ENCODE assay signal across 18 cellular contexts in the genomic region with DNA sequence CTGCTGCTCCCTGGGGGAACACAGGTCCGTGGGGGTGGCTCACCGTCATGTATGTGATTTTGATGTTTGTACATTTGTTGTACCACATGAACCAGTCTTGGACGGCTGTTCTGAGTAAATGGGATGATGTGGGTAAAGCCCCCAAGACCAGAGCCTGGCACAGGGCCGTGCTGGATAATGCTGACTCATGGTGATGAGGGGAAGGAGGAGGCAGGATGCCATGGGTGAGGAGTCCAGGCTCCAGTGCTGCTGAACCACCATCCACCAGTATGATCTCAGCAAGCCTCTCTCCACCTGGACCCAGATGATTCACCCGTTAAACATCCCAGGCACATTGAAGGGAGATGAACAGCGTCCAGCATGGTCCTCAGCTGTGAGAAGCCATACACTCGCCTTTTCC. TPM values are rescaled to one million over a fixed set of nuclear protein-coding genes. Genes with fewer than 3 reads are reported as not detected.
DNase-seq lines count a peak whose midpoint lies in the region; ATAC-seq, FAIRE-seq and TF ChIP-seq lines count a peak whose summit lies in the region.
"Had no signal": no experiment of that assay in that cellular context is flagged by ENCODE, and none has a peak within 500 bp of the region (broad histone marks: within the 10 kb centered on the region; RNA-seq: fewer than 3 reads in every experiment).

No MANE protein-coding gene starts in this region.

- no peak overlapping the region for H3K9ac ChIP-seq in keratinocyte (ENCODE audit: control insufficient read depth, extremely low read depth, insufficient read depth, low read length)

- H3K27ac ChIP-seq in keratinocyte (ENCODE audit: control insufficient read depth, insufficient read depth, low read length) = no peak overlapping the region
- H3K27ac ChIP-seq: gastrocnemius medialis had no signal

- ATAC-seq in HG03469 (IDR thresholded peaks at IDR 0.05; ENCODE audit: unreplicated experiment) = no peak
- ATAC-seq: gastrocnemius medialis; stimulated activated naive CD8-positive, alpha-beta T cell treated with anti-CD3 and anti-CD28 coated beads, Interleukin-15, Interleukin-2, amounts not matched to agents 100 U/mL and 50 U/mL, for 24 hours had no signal

- H3K4me1 ChIP-seq in keratinocyte (ENCODE audit: control insufficient read depth, extremely low read depth, insufficient read depth, low read length) = peaks cover 18% of the 10 kb centered on the region
- H3K4me1 ChIP-seq: gastrocnemius medialis had no signal

- H3K9me1 ChIP-seq in keratinocyte (ENCODE audit: control insufficient read depth, extremely low read depth, insufficient read depth, low read length) = no peaks in the 10 kb centered on the region

- no peaks in the 10 kb centered on the region for H3K36me3 ChIP-seq in keratinocyte (ENCODE audit: control insufficient read depth in 2 of 2, extremely low read depth in 1 of 2, insufficient read depth in 2 of 2, low read length in 2 of 2)
- H3K36me3 ChIP-seq: gastrocnemius medialis had no signal

- H4K20me1 ChIP-seq in keratinocyte (ENCODE audit: control insufficient read depth, extremely low read depth, insufficient read depth, low read length) = no peaks in the 10 kb centered on the region

- TF ChIP-seq CTCF in astrocyte of the spinal cord (IDR thresholded peaks at IDR 0.05; ENCODE audit: low read depth, low read length) (no peak), keratinocyte (optimal IDR thresholded peaks at IDR 0.05 in 1 of 3, IDR thresholded peaks at IDR 0.05 in 1 of 3, conservative IDR thresholded peaks at IDR 0.05 in 1 of 3; ENCODE audit: extremely low read depth in 1 of 3, insufficient read depth in 2 of 3, low read length in 3 of 3) (no peak)

- H3K27me3 ChIP-seq in keratinocyte (ENCODE audit: control insufficient read depth, extremely low read depth, insufficient read depth, low read length) = peaks cover 4% of the 10 kb centered on the region
- H3K27me3 ChIP-seq: gastrocnemius medialis had no signal

- H3K4me3 ChIP-seq in astrocyte of the spinal cord (ENCODE audit: low read depth, low read length) = no peak overlapping the region
- no peak overlapping the region for H3K4me3 ChIP-seq in keratinocyte (ENCODE audit: control insufficient read depth in 2 of 3, extremely low read depth in 1 of 3, insufficient read depth in 2 of 3, low read depth in 1 of 3, low read length in 3 of 3)
- H3K4me3 ChIP-seq: gastrocnemius medialis had no signal

- dilution Hi-C loops in keratinocyte (cut with MboI; ENCODE audit: extremely low pct_ligation_motif_present, low sequenced_read_pairs) = no loop called here

- no peak overlapping the region for H3K4me2 ChIP-seq in keratinocyte (ENCODE audit: control insufficient read depth, extremely low read depth, insufficient read depth, low read depth, low read length)

- no peaks in the 10 kb centered on the region for H3K79me2 ChIP-seq in keratinocyte (ENCODE audit: control insufficient read depth, insufficient read depth, low read length)

- DNase-seq in AG20443 (ENCODE audit: low spot score) (peak; percentile 57), HS-5 (ENCODE audit: low read depth) (peak; percentile 85), astrocyte of the spinal cord (ENCODE audit: low read depth, low spot score) (peak; percentile 73), keratinocyte (ENCODE audit: low read depth, low spot score) (peak; percentile 57), NCI-H524 treated with DMSO at 0.1 percent for 48 hours (lab: John Stamatoyannopoulos, UW) (no peak), DMS153 (lab: John Stamatoyannopoulos, UW) (no peak)
- DNase-seq in stimulated activated naive CD4-positive, alpha-beta T cell (lab: John Stamatoyannopoulos, UW) = no peak
- DNase-seq: activated CD4-positive, CD25-positive, alpha-beta regulatory T cell; activated naive CD8-positive, alpha-beta T cell treated with anti-CD3 and anti-CD28 coated beads, Interleukin-2, amount 10 ng/mL, durations not matched to agents 7 days and 5 days; gastrocnemius medialis; GF-D8; KG1; NCI-H1694 treated with DMSO at 0.1 percent for 48 hours; stimulated activated CD4-positive, alpha-beta T cell treated with anti-CD3 and anti-CD28 coated beads, Interleukin-4, amount 100 ng/mL, for 24 hours; stimulated activated naive CD8-positive, alpha-beta T cell treated with anti-CD3 and anti-CD28 coated beads, Interleukin-15, Interleukin-2, amounts not matched to agents 100 U/mL and 50 U/mL, for 24 hours had no signal

- peak; percentile 72 for FAIRE-seq in keratinocyte (lab: Jason Lieb, UNC)
- FAIRE-seq: colon, islet of Langerhans had no signal

- no peaks in the 10 kb centered on the region for H3K9me3 ChIP-seq in keratinocyte (ENCODE audit: control insufficient read depth, low read depth, low read length)

- in situ Hi-C loops in astrocyte of the spinal cord (cut with HindIII; ENCODE audit: low sequenced_read_pairs) = no loop called here

- no peak overlapping the region for H2AFZ ChIP-seq in keratinocyte (ENCODE audit: control insufficient read depth, low read length)

RNA-seq across cellular contexts. Expression of a gene that starts 9.6 kb away (rescaled TPM):
- polyA plus RNA-seq in keratinocyte = 0.62 to 3.7 TPM (median 0.67 TPM) in 3 replicates
- 0.10 TPM for polyA plus RNA-seq in keratinocyte (2011; ENCODE audit: low read depth)
- polyA plus RNA-seq in keratinocyte (2011; cell fraction: cytosol; rRNA removed) = 1.0 and 2.4 TPM in 2 replicates
- 1.4 and 2.2 TPM in 2 replicates for polyA plus RNA-seq in keratinocyte (2011; cell fraction: nucleus; rRNA removed)
- polyA plus RNA-seq in keratinocyte (2012; ENCODE audit: low replicate concordance) = 0.30 and 4.6 TPM in 2 replicates
- polyA minus RNA-seq in keratinocyte = 0.33 to 5.6 TPM (median 0.61 TPM) in 3 replicates
- polyA minus RNA-seq in keratinocyte (2011; cell fraction: cytosol; rRNA and poly(A)+ RNA removed) = 1.3 TPM
- polyA minus RNA-seq in keratinocyte (2011; cell fraction: nucleus; rRNA and poly(A)+ RNA removed) = 1.3 and 1.6 TPM in 2 replicates

Comparison
In these comparisons a context has a peak if more than half of its experiments do, and no peak if none do; other contexts are left out.
1. DNase-seq: peak in AG20443 (single experiment), HS-5 (single experiment), astrocyte of the spinal cord (single experiment) and keratinocyte (single experiment); none in NCI-H524 treated with DMSO at 0.1 percent for 48 hours (single experiment), stimulated activated naive CD4-positive, alpha-beta T cell (0 of 6) and DMS153 (single experiment).